ENCODE assay signal across 15 cellular contexts in genomic region chr10:15897282-15897681, GRCh38. TPM values are rescaled to one million over a fixed set of nuclear protein-coding genes. Genes with fewer than 3 reads are reported as not detected.
DNase-seq lines count a peak whose midpoint lies in the region; ATAC-seq, FAIRE-seq and TF ChIP-seq lines count a peak whose summit lies in the region.
"Had no signal": no experiment of that assay in that cellular context is flagged by ENCODE, and none has a peak within 500 bp of the region (broad histone marks: within the 10 kb centered on the region; RNA-seq: fewer than 3 reads in every experiment).

No MANE protein-coding gene starts in this region.

- TF ChIP-seq POLR2A in H54 (IDR thresholded peaks at IDR 0.05; ENCODE audit: low read depth, low read length) (no peak), tibial nerve (IDR thresholded peaks at IDR 0.05) (no peak)

- peak; percentile 30 for FAIRE-seq in H54 (lab: Jason Lieb, UNC)

- WGBS in tibial nerve, 2 donors, result 56 to 65% methylated on average over 3 of the region's 3 CpGs

- in situ Hi-C loops in brain microvascular endothelial cell (cut with HindIII; ENCODE audit: low pct_ligation_motif_present, low sequenced_read_pairs), result no loop called here

- TF ChIP-seq EP300 in tibial nerve (IDR thresholded peaks at IDR 0.05), result no peak

- H3K36me3 ChIP-seq in brain microvascular endothelial cell (replicated peaks) (no peaks in the 10 kb centered on the region), tibial nerve (no peaks in the 10 kb centered on the region)

- no peak overlapping the region for H3K27ac ChIP-seq in brain microvascular endothelial cell
- H3K27ac ChIP-seq in tibial nerve, result no peak overlapping the region
- H3K27ac ChIP-seq: testis had no signal

- no peak for ATAC-seq in HG03045 (IDR thresholded peaks at IDR 0.05; ENCODE audit: unreplicated experiment)
- ATAC-seq: left ventricle myocardium superior; naive thymus-derived CD8-positive, alpha-beta T cell had no signal

- H3K27me3 ChIP-seq in brain microvascular endothelial cell (replicated peaks) (no peaks in the 10 kb centered on the region), tibial nerve (peaks cover 0 to 18% of the 10 kb centered on the region in 2 donors)
- H3K27me3 ChIP-seq: testis had no signal

- no peak overlapping the region for H3K4me3 ChIP-seq in brain microvascular endothelial cell (ENCODE audit: low read depth, low read length)
- H3K4me3 ChIP-seq in tibial nerve, result no peak overlapping the region
- H3K4me3 ChIP-seq: testis had no signal

- H3K9me3 ChIP-seq in tibial nerve, result no peaks in the 10 kb centered on the region
- H3K9me3 ChIP-seq: testis had no signal

- TF ChIP-seq CTCF in brain microvascular endothelial cell (IDR thresholded peaks at IDR 0.05; ENCODE audit: low read depth, low read length, missing control alignments), result no peak
- no peak for TF ChIP-seq CTCF in tibial nerve (IDR thresholded peaks at IDR 0.05)

- H3K4me1 ChIP-seq in tibial nerve, result no peaks in the 10 kb centered on the region
- H3K4me1 ChIP-seq: testis had no signal

- DNase-seq in A172 (ENCODE audit: low spot score), result peak; percentile 32
- no peak for DNase-seq in H54 (ENCODE audit: insufficient read length, low spot score)
- DNase-seq in brain microvascular endothelial cell, result peak; percentile 61
- DNase-seq in hepatic stellate cell (ENCODE audit: low spot score), result peak; percentile 42
- DNase-seq in tibial nerve (ENCODE audit: low spot score in 2 of 2), result no peak
- no peak for DNase-seq in NCI-H345 (lab: John Stamatoyannopoulos, UW)
- no peak for DNase-seq in GOT3 (lab: John Stamatoyannopoulos, UW)
- DNase-seq: activated CD4-positive, CD25-positive, alpha-beta regulatory T cell treated with anti-CD3 and anti-CD28 coated beads, Interleukin-2, amount 50 U/mL, for 72 hours; activated CD8-positive, alpha-beta memory T cell treated with anti-CD3 and anti-CD28 coated beads, Interleukin-2, amount 50 U/mL, for 48 hours; activated naive CD4-positive, alpha-beta T cell treated with anti-CD3 and anti-CD28 coated beads, Interleukin-2, amount 10 ng/mL, durations not matched to agents 7 days and 5 days; left ventricle myocardium superior; naive thymus-derived CD8-positive, alpha-beta T cell; SHP77; testis had no signal

RNA-seq across cellular contexts. Expression of gene MINDY3, which starts 37.0 kb away (rescaled TPM):
- 18.6 and 18.7 TPM in 2 replicates for total RNA-seq in A172 (2014; rRNA removed; shearing (Covaris generic))
- 10 to 100 TPM; 25.3 to 33.2 (median 28.2) TPM for total RNA-seq in tibial nerve

Comparison
In these comparisons a context has a peak if more than half of its experiments do, and no peak if none do; other contexts are left out.
1. DNase-seq: peak in A172 (single experiment), brain microvascular endothelial cell (single experiment) and hepatic stellate cell (single experiment); none in H54 (single experiment), tibial nerve (0 of 2), NCI-H345 (single experiment) and GOT3 (single experiment).